8 cellular contexts compared by ENCODE assay signal in the genomic region with DNA sequence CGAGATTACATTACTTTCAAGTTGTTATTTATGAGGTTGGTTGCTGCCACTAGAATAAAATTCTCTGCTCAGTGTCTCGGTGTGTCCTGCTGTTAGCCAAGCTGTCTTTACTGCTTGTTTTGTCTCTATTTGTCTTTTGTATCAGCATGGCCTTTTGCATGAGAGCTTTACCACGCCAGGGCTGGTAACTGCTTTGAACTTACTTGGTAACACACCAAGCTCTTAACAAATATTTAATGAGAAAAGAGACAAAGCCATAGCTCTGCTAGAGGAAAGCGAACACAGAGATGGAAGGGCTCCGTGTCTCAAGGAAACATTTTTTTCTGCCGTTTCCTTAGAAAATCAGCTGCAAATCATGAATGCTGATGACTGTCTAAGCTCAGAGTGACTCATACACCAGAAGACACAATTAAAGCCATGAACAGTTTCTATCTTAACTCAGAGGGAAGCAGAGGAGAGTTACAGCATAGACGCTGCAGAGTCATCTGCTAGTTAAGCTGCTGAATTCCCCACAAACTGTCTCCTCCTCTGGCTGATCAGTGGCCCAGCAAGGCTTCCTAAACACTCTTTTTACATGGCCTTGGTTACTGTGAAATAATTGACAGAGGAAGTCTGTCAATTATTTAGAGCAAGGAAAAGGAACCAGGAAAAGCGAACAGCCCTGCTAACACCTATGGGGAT. TPM values are rescaled to one million over a fixed set of nuclear protein-coding genes. Genes with fewer than 3 reads are reported as not detected.
DNase-seq lines count a peak whose midpoint lies in the region; ATAC-seq and TF ChIP-seq lines count a peak whose summit lies in the region.

No MANE protein-coding gene starts in this region.

- H3K9me3 ChIP-seq in HUES64 (ENCODE audit: insufficient read depth, low read depth, low read length) (no peaks in the 10 kb centered on the region), upper lobe of right lung (no peaks in the 10 kb centered on the region)

- no peaks in the 10 kb centered on the region for H3K9me3 Mint-ChIP-seq in activated T-cell treated with anti-CD3 and anti-CD28 coated beads, Interleukin-2, amount 50 U/mL, for 4 hours
- peaks cover 3 to 7% (median 7%) of the 10 kb centered on the region in 5 experiments for H3K9me3 Mint-ChIP-seq in brain

- peaks cover 24% of the 10 kb centered on the region for H3K36me3 Mint-ChIP-seq in activated T-cell treated with anti-CD3 and anti-CD28 coated beads, Interleukin-2, amount 50 U/mL, for 4 hours (ENCODE audit: insufficient read depth)
- H3K36me3 Mint-ChIP-seq in brain, result peaks cover 56% of the 10 kb centered on the region

- ATAC-seq in activated T-cell treated with anti-CD3 and anti-CD28 coated beads, Interleukin-2, amount 50 U/mL, for 4 hours, result peak; percentile 37 to 64
- peak; percentile 83 for ATAC-seq in upper lobe of right lung

- peaks cover 18% of the 10 kb centered on the region for H3K4me1 ChIP-seq in HUES64 (ENCODE audit: insufficient read depth, low read length)
- H3K4me1 ChIP-seq in upper lobe of right lung, result peaks cover 31% of the 10 kb centered on the region

- no peak overlapping the region for H3K4me3 ChIP-seq in HUES64 (ENCODE audit: low read length)
- no peak overlapping the region for H3K4me3 ChIP-seq in upper lobe of right lung

- H3K27me3 Mint-ChIP-seq in activated T-cell treated with anti-CD3 and anti-CD28 coated beads, Interleukin-2, amount 50 U/mL, for 4 hours (ENCODE audit: low read depth), result no peaks in the 10 kb centered on the region
- peaks cover 4% of the 10 kb centered on the region for H3K27me3 Mint-ChIP-seq in brain

- H3K27ac ChIP-seq in HUES64 (ENCODE audit: low read depth, low read length) (peak overlapping the region; percentile 44), upper lobe of right lung (peak overlapping the region; percentile 53)

- H3K27me3 ChIP-seq in HUES64 (ENCODE audit: insufficient read depth, low read length), result no peaks in the 10 kb centered on the region
- H3K27me3 ChIP-seq in upper lobe of right lung, result no peaks in the 10 kb centered on the region

- peak overlapping the region; percentile 32; the same call in 1 of the 2 replicates for H3K9ac ChIP-seq in HUES64 (ENCODE audit: low read depth, low read length)

- TF ChIP-seq CTCF in brain (conservative IDR thresholded peaks at IDR 0.05), result no peak
- TF ChIP-seq CTCF in upper lobe of right lung (IDR thresholded peaks at IDR 0.05), result no peak

- intact Hi-C loops in upper lobe of right lung (cut with DNase I), result no loop called here

- no peak for DNase-seq in activated T-cell treated with anti-CD3 and anti-CD28 coated beads, Interleukin-2, amount 50 U/mL, for 4 hours
- DNase-seq in activated T-cell treated with anti-CD3 and anti-CD28 coated beads, Interleukin-2, amount 50 U/mL, for 48 hours, result no peak
- DNase-seq in kidney glomerular epithelial cell (lab: John Stamatoyannopoulos, UW), result peak; percentile 91
- DNase-seq in upper lobe of right lung, result no peak
- DNase-seq in NCI-H2081 treated with DMSO at 0.1 percent for 48 hours (lab: John Stamatoyannopoulos, UW), result no peak
- no peak for DNase-seq in GM19240 (ENCODE audit: insufficient read length, low spot score)

- peak overlapping the region; percentile 84 to 99 (median 96) for H3K27ac Mint-ChIP-seq in brain

- WGBS in HUES64, result 71% methylated on average over 7 of the region's 8 CpGs

- H3K4me1 Mint-ChIP-seq in activated T-cell treated with anti-CD3 and anti-CD28 coated beads, Interleukin-2, amount 50 U/mL, for 4 hours (ENCODE audit: low read depth), result peaks cover 41% of the 10 kb centered on the region
- peaks cover 77% of the 10 kb centered on the region for H3K4me1 Mint-ChIP-seq in brain

- H3K36me3 ChIP-seq in HUES64 (ENCODE audit: insufficient read depth, low read length) (peaks cover 33% of the 10 kb centered on the region), upper lobe of right lung (peaks cover 8% of the 10 kb centered on the region)

- no peak overlapping the region for H3K4me3 Mint-ChIP-seq in activated T-cell treated with anti-CD3 and anti-CD28 coated beads, Interleukin-2, amount 50 U/mL, for 4 hours
- peak overlapping the region; percentile 67 to 86 (median 76) for H3K4me3 Mint-ChIP-seq in brain

RNA-seq across cellular contexts. Expression of gene AGPAT4, which starts 44.8 kb away (rescaled TPM):
- 1 to 10 TPM; 1.5 to 2.0 (median 2.0) TPM for total RNA-seq in activated T-cell treated with anti-CD3 and anti-CD28 coated beads, Interleukin-2, amount 50 U/mL, for 4 hours
- polyA plus RNA-seq in HUES64 (2013, experiment 1 of 2), result 11.1 TPM
- polyA plus RNA-seq in HUES64 (2013, experiment 2 of 2), result 14.1 TPM
- polyA plus RNA-seq in brain (ENCODE audit: insufficient read depth, low read depth, low replicate concordance), result 18.1 TPM
- total RNA-seq in upper lobe of right lung, result 16.6 TPM
